8 cellular contexts compared by ENCODE assay signal in the genomic region with DNA sequence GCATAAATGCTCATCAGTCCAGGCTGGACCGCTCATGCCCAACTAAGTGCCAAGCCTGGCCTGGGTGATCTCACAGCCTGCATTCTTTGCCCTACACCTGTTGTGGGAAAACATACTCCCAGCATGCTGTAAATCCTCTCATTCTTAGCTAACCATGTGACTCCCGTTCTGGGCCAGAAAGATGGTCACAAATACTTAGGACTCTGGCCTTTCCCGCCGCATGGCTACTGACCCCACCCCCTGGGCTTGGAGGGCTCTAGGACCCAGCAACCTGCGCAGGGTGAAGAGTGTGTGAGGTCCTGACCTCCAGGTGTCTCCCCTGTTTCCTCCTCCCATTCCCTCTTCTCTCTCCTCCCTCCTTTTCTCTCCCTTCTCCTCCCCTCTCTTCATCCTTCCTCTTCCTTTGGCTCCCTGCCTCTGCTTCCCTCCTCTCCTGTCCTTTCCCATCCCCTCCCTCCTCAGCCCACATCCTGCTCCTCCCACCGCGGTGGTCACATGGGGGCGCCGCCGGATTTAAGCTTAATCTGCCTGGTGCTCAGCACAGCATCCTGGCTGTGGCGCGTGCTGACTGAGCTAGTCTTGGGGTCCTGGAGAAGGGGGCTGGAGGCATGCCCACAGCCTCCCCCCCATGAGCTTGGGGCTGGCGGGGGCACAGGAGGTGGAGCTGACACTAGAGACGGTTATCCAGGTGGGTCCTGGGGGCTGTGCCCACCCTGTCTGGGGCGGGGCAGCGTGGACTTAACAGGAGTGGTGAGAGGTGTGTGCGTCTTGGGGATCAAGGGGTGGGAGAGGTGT. TPM values are rescaled to one million over a fixed set of nuclear protein-coding genes. Genes with fewer than 3 reads are reported as not detected.
DNase-seq lines count a peak whose midpoint lies in the region; ATAC-seq and TF ChIP-seq lines count a peak whose summit lies in the region.

A gene with protein sequence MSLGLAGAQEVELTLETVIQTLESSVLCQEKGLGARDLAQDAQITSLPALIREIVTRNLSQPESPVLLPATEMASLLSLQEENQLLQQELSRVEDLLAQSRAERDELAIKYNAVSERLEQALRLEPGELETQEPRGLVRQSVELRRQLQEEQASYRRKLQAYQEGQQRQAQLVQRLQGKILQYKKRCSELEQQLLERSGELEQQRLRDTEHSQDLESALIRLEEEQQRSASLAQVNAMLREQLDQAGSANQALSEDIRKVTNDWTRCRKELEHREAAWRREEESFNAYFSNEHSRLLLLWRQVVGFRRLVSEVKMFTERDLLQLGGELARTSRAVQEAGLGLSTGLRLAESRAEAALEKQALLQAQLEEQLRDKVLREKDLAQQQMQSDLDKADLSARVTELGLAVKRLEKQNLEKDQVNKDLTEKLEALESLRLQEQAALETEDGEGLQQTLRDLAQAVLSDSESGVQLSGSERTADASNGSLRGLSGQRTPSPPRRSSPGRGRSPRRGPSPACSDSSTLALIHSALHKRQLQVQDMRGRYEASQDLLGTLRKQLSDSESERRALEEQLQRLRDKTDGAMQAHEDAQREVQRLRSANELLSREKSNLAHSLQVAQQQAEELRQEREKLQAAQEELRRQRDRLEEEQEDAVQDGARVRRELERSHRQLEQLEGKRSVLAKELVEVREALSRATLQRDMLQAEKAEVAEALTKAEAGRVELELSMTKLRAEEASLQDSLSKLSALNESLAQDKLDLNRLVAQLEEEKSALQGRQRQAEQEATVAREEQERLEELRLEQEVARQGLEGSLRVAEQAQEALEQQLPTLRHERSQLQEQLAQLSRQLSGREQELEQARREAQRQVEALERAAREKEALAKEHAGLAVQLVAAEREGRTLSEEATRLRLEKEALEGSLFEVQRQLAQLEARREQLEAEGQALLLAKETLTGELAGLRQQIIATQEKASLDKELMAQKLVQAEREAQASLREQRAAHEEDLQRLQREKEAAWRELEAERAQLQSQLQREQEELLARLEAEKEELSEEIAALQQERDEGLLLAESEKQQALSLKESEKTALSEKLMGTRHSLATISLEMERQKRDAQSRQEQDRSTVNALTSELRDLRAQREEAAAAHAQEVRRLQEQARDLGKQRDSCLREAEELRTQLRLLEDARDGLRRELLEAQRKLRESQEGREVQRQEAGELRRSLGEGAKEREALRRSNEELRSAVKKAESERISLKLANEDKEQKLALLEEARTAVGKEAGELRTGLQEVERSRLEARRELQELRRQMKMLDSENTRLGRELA (N-terminal part only) (plus strand): TSS at position 541 of the 795 bp plus-strand sequence. CDS start 88 bp downstream, at position 629.

- ATAC-seq in left lung (no peak), GM19351 (IDR thresholded peaks at IDR 0.05; ENCODE audit: unreplicated experiment) (no peak)

- WGBS in GM23248 (ENCODE audit: low coverage in 1 of 2, low lambda C conversion rate in 2 of 2, missing lambda C conversion rate in 2 of 2), 2 experiments, result 39 to 45% methylated on average over 17 of the region's 17 CpGs

- H4K20me1 ChIP-seq in GM23248 (ENCODE audit: insufficient read depth), result no peaks in the 10 kb centered on the region

- in situ Hi-C loops in GM23248 (cut with MboI), result no loop called here

- H3K4me2 ChIP-seq in GM23248 (ENCODE audit: unreplicated experiment), result no peak within 1 kb of the TSS

- no peak within 1 kb of the TSS for H3K9ac ChIP-seq in GM23248

- H3K4me3 ChIP-seq in SJCRH30 (peak within 1 kb of the TSS; percentile 41), left lung (no peak within 1 kb of the TSS), GM23248 (no peak within 1 kb of the TSS)

- H3K79me2 ChIP-seq in GM23248 (ENCODE audit: insufficient read depth), result no peaks in the 10 kb centered on the region

- peak; percentile 41 for DNase-seq in activated effector memory CD4-positive, alpha-beta T cell treated with Interleukin-2 at 50 U/mL for 16 hours
- no peak for DNase-seq in activated effector memory CD4-positive, alpha-beta T cell treated with anti-CD3 and anti-CD28 coated beads, Interleukin-2, amount 50 U/mL, for 16 hours
- DNase-seq in SJCRH30 (peak; percentile 83 to 85), cerebellar nuclear complex (lab: John Stamatoyannopoulos, UW) (peak; percentile 25 to 52), left lung (peak in 1 of 2 donors; percentile 81), GM23248 (no peak)

- H3K9me3 ChIP-seq in SJCRH30 (replicated peaks), result no peaks in the 10 kb centered on the region
- no peaks in the 10 kb centered on the region for H3K9me3 ChIP-seq in left lung
- H3K9me3 ChIP-seq in GM23248 (ENCODE audit: low read depth), result no peaks in the 10 kb centered on the region

- H3K27ac ChIP-seq in SJCRH30, result peak within 1 kb of the TSS; percentile 37
- H3K27ac ChIP-seq in left lung, result no peak within 1 kb of the TSS
- no peak within 1 kb of the TSS for H3K27ac ChIP-seq in GM23248

- H3K27me3 ChIP-seq in SJCRH30 (no peaks in the 10 kb centered on the region), left lung (peaks cover 0 to 8% of the 10 kb centered on the region in 2 donors), GM23248 (replicated peaks; ENCODE audit: insufficient read depth) (no peaks in the 10 kb centered on the region; the same call in 1 of the 2 replicates)

- intact Hi-C loops in left lung (cut with DNase I), result no loop called here

- no peaks in the 10 kb centered on the region for H3K9me2 ChIP-seq in GM23248 (ENCODE audit: insufficient read depth)

- no peaks in the 10 kb centered on the region for H3F3A ChIP-seq in GM23248 (ENCODE audit: insufficient read depth)

- H3K36me3 ChIP-seq in SJCRH30, result no peaks in the 10 kb centered on the region
- H3K36me3 ChIP-seq in left lung, result peaks cover 0 to 4% of the 10 kb centered on the region in 2 donors
- H3K36me3 ChIP-seq in GM23248 (ENCODE audit: low read depth), result no peaks in the 10 kb centered on the region

- peaks cover 11% of the 10 kb centered on the region; the same call in 1 of the 2 replicates for H3K4me1 ChIP-seq in SJCRH30
- H3K4me1 ChIP-seq in left lung, result peaks cover 0 to 5% of the 10 kb centered on the region in 2 donors
- no peaks in the 10 kb centered on the region for H3K4me1 ChIP-seq in GM23248 (ENCODE audit: insufficient read depth)

- H2AFZ ChIP-seq in GM23248, result no peak within 1 kb of the TSS

- TF ChIP-seq CTCF in left lung (IDR thresholded peaks at IDR 0.05), result no peak
- no peak for TF ChIP-seq CTCF in subcutaneous adipose tissue (IDR thresholded peaks at IDR 0.05; ENCODE audit: low read depth)

RNA-seq across cellular contexts. Expression of the gene that starts here (rescaled TPM):
- 12.6 and 19.4 TPM in 2 replicates for total RNA-seq in SJCRH30 (2014; rRNA removed; shearing (Covaris generic))
- total RNA-seq in left lung (10 to 100 TPM; 19.1 to 19.7 TPM), subcutaneous adipose tissue (10 to 100 TPM in 3 of 4 donors, 1 to 10 TPM in 1; 7.7 to 32.4 (median 14.8) TPM)
- 17.6 and 24.0 TPM in 2 replicates for total RNA-seq in GM23248 (2014; rRNA removed; shearing (Covaris generic))
- 5.2 and 7.0 TPM in 2 replicates for polyA plus RNA-seq in GM23248 (2016; fragmentation: Nextera tagmentation; extraction: Ambion mirVana)

Comparison
In these comparisons a context has a peak if more than half of its experiments do, and no peak if none do; other contexts are left out.
1. DNase-seq: peak in activated effector memory CD4-positive, alpha-beta T cell treated with Interleukin-2 at 50 U/mL for 16 hours (single experiment), SJCRH30 (2 of 2) and cerebellar nuclear complex (2 of 2); none in activated effector memory CD4-positive, alpha-beta T cell treated with anti-CD3 and anti-CD28 coated beads, Interleukin-2, amount 50 U/mL, for 16 hours (single experiment) and GM23248 (single experiment).